Comparison of ENCODE assay signal across 8 cellular contexts in genomic region chr1:8815582-8816285, GRCh38. TPM values are rescaled to one million over a fixed set of nuclear protein-coding genes. Genes with fewer than 3 reads are reported as not detected.
DNase-seq lines count a peak whose midpoint lies in the region; ATAC-seq and TF ChIP-seq lines count a peak whose summit lies in the region.

No MANE protein-coding gene starts in this region.

- intact Hi-C loops in HCT116 (cut with micrococcal nuclease) (no loop called here), left colon (cut with DNase I, micrococcal nuclease) (no loop called here)

- no peak overlapping the region for H3K27ac ChIP-seq in AG04450 (ENCODE audit: low read depth, low read length)
- H3K27ac ChIP-seq in HCT116 (ENCODE audit: low read depth, low read length), result no peak overlapping the region
- peak overlapping the region; percentile 95 for H3K27ac ChIP-seq in VCaP
- peak overlapping the region; percentile 96 for H3K27ac ChIP-seq in rectal smooth muscle tissue (ENCODE audit: low read depth, low read length)

- CTCF ChIA-PET in AG04450 (lab: Charles Lee), result interaction anchor here (0.8 to 1.4 kb wide), 2 partner anchors 33 to 90 kb away, joined by 5 to 6 read pairs; no protein-coding TSS in a partner anchor
- CTCF ChIA-PET in HCT116 (lab: Charles Lee), result interaction anchor here (1.0 to 1.9 kb wide), 3 partner anchors 10 to 48 kb away, joined by 3 to 14 read pairs (median 10); no protein-coding TSS in a partner anchor

- DNase-seq in AG04450 (ENCODE audit: low read depth, low spot score) (no peak), HCT116 (ENCODE audit: low read depth, low spot score) (no peak), foreskin melanocyte (peak; percentile 70), epidermal melanocyte (ENCODE audit: insufficient read length, low spot score) (no peak), NCI-H345 (lab: John Stamatoyannopoulos, UW) (no peak), left colon (no peak)

- H3K4me3 ChIP-seq in AG04450 (ENCODE audit: low read depth, low read length), result peak overlapping the region; percentile 85
- peak overlapping the region; percentile 83 to 84 for H3K4me3 ChIP-seq in HCT116 (replicated peaks in 1 of 2; ENCODE audit: low read depth in 1 of 2, low read length in 2 of 2)
- peak overlapping the region; percentile 84 for H3K4me3 ChIP-seq in rectal smooth muscle tissue (ENCODE audit: low read length)

- no peak for TF ChIP-seq POLR2A in HCT116 (IDR thresholded peaks at IDR 0.05; ENCODE audit: borderline replicate concordance, extremely low read depth, insufficient read depth, insufficient read length)

- RAD21 ChIA-PET in HCT116 (lab: Charles Lee; ENCODE audit: low non-redundant PET in 1 of 2, low total read pairs in 2 of 2, uncharacterized antibody in 2 of 2, unreplicated experiment in 2 of 2), result interaction anchor here (1.2 to 1.8 kb wide), 2 partner anchors 33 kb away, joined by 3 to 8 read pairs; no protein-coding TSS in a partner anchor

- no peak for TF ChIP-seq RAD21 in HCT116 (IDR thresholded peaks at IDR 0.05; ENCODE audit: low read depth)

- H3K9ac ChIP-seq in HCT116 (ENCODE audit: low read length), result peak overlapping the region; percentile 91
- H3K9ac ChIP-seq in rectal smooth muscle tissue (ENCODE audit: low read length), result no peak overlapping the region

- H3K4me2 ChIP-seq in HCT116 (ENCODE audit: low read length), result peak overlapping the region; percentile 93

- no peaks in the 10 kb centered on the region for H3K9me2 ChIP-seq in HCT116 (ENCODE audit: insufficient read depth)

- TF ChIP-seq CTCF in AG04450 (IDR thresholded peaks at IDR 0.05; ENCODE audit: low read depth, low read length) (no peak), HCT116 (IDR thresholded peaks at IDR 0.05 in 2 of 3, conservative IDR thresholded peaks at IDR 0.05 in 1 of 3; ENCODE audit: borderline replicate concordance in 1 of 3, insufficient read depth in 1 of 3, low read depth in 2 of 3, low read length in 2 of 3) (no peak), VCaP (conservative IDR thresholded peaks at IDR 0.05) (no peak)

- H2AFZ ChIP-seq in HCT116 (ENCODE audit: low read depth, low read length, poor library complexity, severe bottlenecking), result no peak overlapping the region

- H3K79me2 ChIP-seq in HCT116 (ENCODE audit: insufficient read depth, low read length), result peaks cover 63% of the 10 kb centered on the region

- H3K4me1 ChIP-seq in HCT116 (ENCODE audit: control insufficient read depth in 1 of 2, insufficient read depth in 2 of 2, low read length in 2 of 2) (peaks cover 11 to 33% of the 10 kb centered on the region in 2 experiments; a peak in 3 of 4 replicates), rectal smooth muscle tissue (ENCODE audit: control insufficient read depth, insufficient read depth, low read length) (peaks cover 30% of the 10 kb centered on the region)

- ATAC-seq in HCT116, result no peak
- no peak for ATAC-seq in left colon

- POLR2A ChIA-PET in AG04450 (lab: Yijun Ruan, JAX) (interaction anchor here (0.6 to 2.0 kb wide), 6 partner anchors 13 to 406 kb away, joined by 3 to 25 read pairs (median 4); no protein-coding TSS in a partner anchor), HCT116 (lab: Charles Lee) (no interaction called here)

- BruUV-seq in HCT116 (replicated peaks; lab: Mats Ljungman, UMichigan), result no TSS peak

- no peaks in the 10 kb centered on the region for H4K20me1 ChIP-seq in HCT116 (ENCODE audit: insufficient read depth)

- H3K9me3 ChIP-seq in AG04450 (ENCODE audit: control insufficient read depth, insufficient read depth, low read length) (no peaks in the 10 kb centered on the region), HCT116 (ENCODE audit: control insufficient read depth in 1 of 2, insufficient read depth in 1 of 2, low read depth in 1 of 2, low read length in 2 of 2) (no peaks in the 10 kb centered on the region)

- no peaks in the 10 kb centered on the region for H3K36me3 ChIP-seq in HCT116 (ENCODE audit: control insufficient read depth in 1 of 2, insufficient read depth in 2 of 2, low read length in 2 of 2)
- no peaks in the 10 kb centered on the region for H3K36me3 ChIP-seq in rectal smooth muscle tissue (ENCODE audit: control insufficient read depth, insufficient read depth, low read length)

- H3K27me3 ChIP-seq in AG04450 (ENCODE audit: control insufficient read depth, insufficient read depth, low read length) (no peaks in the 10 kb centered on the region), HCT116 (ENCODE audit: insufficient read depth, low read length) (no peaks in the 10 kb centered on the region), rectal smooth muscle tissue (ENCODE audit: control insufficient read depth, insufficient read depth, low read length) (no peaks in the 10 kb centered on the region)

TF ChIP-seq in HCT116, 20 proteins besides CTCF, POLR2A, EP300 and RAD21:
- TF ChIP-seq YY1 (IDR thresholded peaks at IDR 0.05; ENCODE audit: extremely low read depth, insufficient replicate concordance, low read depth, low read length) (no peak), CEBPB (IDR thresholded peaks at IDR 0.05; ENCODE audit: low read depth) (no peak), ZNF274 (IDR thresholded peaks at IDR 0.05; ENCODE audit: low read depth, low read length) (no peak), REST (IDR thresholded peaks at IDR 0.05; ENCODE audit: low read depth) (no peak), JUND (IDR thresholded peaks at IDR 0.05) (no peak), SP1 (IDR thresholded peaks at IDR 0.05; ENCODE audit: low read depth) (no peak), FOSL1 (IDR thresholded peaks at IDR 0.05; ENCODE audit: low read depth) (no peak), MAX (IDR thresholded peaks at IDR 0.05) (no peak), EZH2 (IDR thresholded peaks at IDR 0.05) (no peak), ATF3 (IDR thresholded peaks at IDR 0.05) (no peak), ELF1 (IDR thresholded peaks at IDR 0.05; ENCODE audit: borderline replicate concordance, low read depth) (no peak), POLR2AphosphoS5 (IDR thresholded peaks at IDR 0.05; ENCODE audit: low read depth, low read length) (no peak), TCF7L2 (IDR thresholded peaks at IDR 0.05; ENCODE audit: borderline replicate concordance, extremely low read depth, insufficient read depth, insufficient read length) (no peak), EGR1 (IDR thresholded peaks at IDR 0.05; ENCODE audit: low read depth) (no peak), CBX3 (IDR thresholded peaks at IDR 0.05; ENCODE audit: low read depth) (no peak), SIN3A (IDR thresholded peaks at IDR 0.05; ENCODE audit: low read depth) (no peak), ZBTB33 (IDR thresholded peaks at IDR 0.05; ENCODE audit: extremely low read depth, insufficient replicate concordance, low read length) (no peak)

RNA-seq across cellular contexts. Expression of gene RERE, which starts 1.7 kb away (rescaled TPM):
- 14.3 and 20.6 TPM in 2 replicates for polyA plus RNA-seq in AG04450 (2011; rRNA removed)
- polyA minus RNA-seq in AG04450 (2011; rRNA and poly(A)+ RNA removed), result 92.5 and 93.5 TPM in 2 replicates
- total RNA-seq in HCT116 (2021; ENCODE audit: unreplicated experiment) (40.6 TPM), left colon (100 to 1,000 TPM in 1 of 2 donors, 10 to 100 TPM in 1; 95.0 to 102 TPM)
- polyA plus RNA-seq in HCT116 (2012), result 17.0 and 18.3 TPM in 2 replicates

Comparison
In these comparisons a context has a peak if more than half of its experiments do, and no peak if none do; other contexts are left out.
1. H3K27ac ChIP-seq: peak in VCaP (single experiment) and rectal smooth muscle tissue (single experiment); none in AG04450 (single experiment) and HCT116 (single experiment).
2. Peak in every context shown above with its lines, with median percentiles within 50 percentile points of each other: H3K4me3 ChIP-seq.